In the genomic region with DNA sequence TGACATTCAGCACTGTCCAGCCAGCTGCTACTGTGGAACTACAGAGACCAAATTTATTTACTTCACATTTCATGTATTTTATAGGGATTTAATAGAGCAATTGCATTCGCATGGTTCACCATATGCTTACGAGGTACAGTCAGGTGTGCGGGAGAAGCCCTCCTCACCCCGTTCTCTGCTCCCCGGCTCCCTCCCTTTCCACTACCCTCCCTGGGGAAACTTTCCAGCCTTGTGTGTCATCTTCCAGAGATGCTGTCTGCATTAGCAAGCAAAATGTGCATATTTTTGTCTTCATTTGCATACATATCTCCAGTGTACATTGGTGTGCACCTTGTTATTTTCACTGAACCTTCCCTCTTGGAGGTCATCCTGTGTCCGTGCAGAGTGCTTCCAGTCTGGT, we compare ENCODE assay signal across 20 cellular contexts. TPM values are rescaled to one million over a fixed set of nuclear protein-coding genes. Genes with fewer than 3 reads are reported as not detected.
A peak's percentile ranks its signal among the peaks of the same experiment; 100 is the strongest.
DNase-seq lines count a peak whose midpoint lies in the region; ATAC-seq and TF ChIP-seq lines count a peak whose summit lies in the region.
"Had no signal": no experiment of that assay in that cellular context is flagged by ENCODE, and none has a peak within 500 bp of the region (broad histone marks: within the 10 kb centered on the region; RNA-seq: fewer than 3 reads in every experiment).

No MANE protein-coding gene starts in this region.

- H4K20me1 ChIP-seq in neural progenitor cell (ENCODE audit: low read depth): peaks cover 17% of the 10 kb centered on the region

- H3K9ac ChIP-seq in endodermal cell (ENCODE audit: extremely low read depth, low read length, poor library complexity, severe bottlenecking): no peak overlapping the region
- no peak overlapping the region for H3K9ac ChIP-seq in neural progenitor cell
- H3K9ac ChIP-seq in trophoblast cell (ENCODE audit: low read length): no peak overlapping the region
- H3K9ac ChIP-seq: GM23248 had no signal

- H3K9me3 Mint-ChIP-seq in endodermal cell: no peaks in the 10 kb centered on the region
- no peaks in the 10 kb centered on the region for H3K9me3 Mint-ChIP-seq in neural progenitor cell
- no peaks in the 10 kb centered on the region for H3K9me3 Mint-ChIP-seq in stimulated activated naive CD8-positive, alpha-beta T cell treated with anti-CD3 and anti-CD28 coated beads, Interleukin-15, amount 100 ng/mL, for 72 hours
- H3K9me3 Mint-ChIP-seq: CD4-positive, alpha-beta memory T cell; IgD-negative memory B cell had no signal

- H4K8ac ChIP-seq in trophoblast cell (ENCODE audit: low read depth, low read length): no peak overlapping the region

- H3K36me3 Mint-ChIP-seq in endodermal cell (ENCODE audit: low read depth) (peaks cover 81% of the 10 kb centered on the region), neural progenitor cell (peaks cover 49% of the 10 kb centered on the region)

- no peak overlapping the region for H3K23ac ChIP-seq in trophoblast cell (ENCODE audit: low read length)

- WGBS in endodermal cell (ENCODE audit: insufficient coverage in 1 of 2, insufficient read length in 1 of 2), 2 experiments: 88 to 97% methylated on average over 6 of the region's 6 CpGs
- no CpG with 5 or more reads among the region's 6 CpGs for WGBS in trophoblast cell (ENCODE audit: extremely low coverage, insufficient coverage, insufficient read length)

- H3F3A ChIP-seq in neural progenitor cell (ENCODE audit: low read depth): peaks cover 7% of the 10 kb centered on the region

- H3K4me3 Mint-ChIP-seq in endodermal cell (no peak overlapping the region), neural progenitor cell (peak overlapping the region; percentile 3)
- H3K4me3 Mint-ChIP-seq in stimulated activated naive CD8-positive, alpha-beta T cell treated with anti-CD3 and anti-CD28 coated beads, Interleukin-15, amount 100 ng/mL, for 72 hours: no peak overlapping the region
- H3K4me3 Mint-ChIP-seq: CD4-positive, alpha-beta memory T cell; IgD-negative memory B cell had no signal

- H3K36me3 ChIP-seq in H7 (replicated peaks; ENCODE audit: control insufficient read depth, insufficient read depth, low read length): peaks cover 43% of the 10 kb centered on the region
- peaks cover 83% of the 10 kb centered on the region for H3K36me3 ChIP-seq in endodermal cell (ENCODE audit: control insufficient read depth, insufficient read depth, low read length)
- H3K36me3 ChIP-seq in neural progenitor cell: peaks cover 3% of the 10 kb centered on the region
- H3K36me3 ChIP-seq in trophoblast cell (ENCODE audit: control insufficient read depth in 1 of 2, insufficient read depth in 2 of 2, low read length in 2 of 2): peaks cover 59 to 67% of the 10 kb centered on the region in 2 experiments

- H3K27me3 ChIP-seq in H7 (ENCODE audit: control insufficient read depth, insufficient read depth, low read length): no peaks in the 10 kb centered on the region
- no peaks in the 10 kb centered on the region for H3K27me3 ChIP-seq in endodermal cell (ENCODE audit: control insufficient read depth, insufficient read depth, low read length, poor library complexity, severe bottlenecking)
- no peaks in the 10 kb centered on the region for H3K27me3 ChIP-seq in neural progenitor cell
- no peaks in the 10 kb centered on the region for H3K27me3 ChIP-seq in trophoblast cell (ENCODE audit: insufficient read depth, low read length)

- H2AK5ac ChIP-seq in trophoblast cell (ENCODE audit: low read length): no peak overlapping the region

- no peak overlapping the region for H2BK5ac ChIP-seq in trophoblast cell (ENCODE audit: low read depth, low read length, poor library complexity)

- no peak overlapping the region for H3K4me2 ChIP-seq in neural progenitor cell
- no peak overlapping the region for H3K4me2 ChIP-seq in trophoblast cell (ENCODE audit: low read length)
- H3K4me2 ChIP-seq: A549 had no signal

- H3K9me3 ChIP-seq in endodermal cell (ENCODE audit: control insufficient read depth, low read length) (no peaks in the 10 kb centered on the region), neural progenitor cell (ENCODE audit: low read depth) (no peaks in the 10 kb centered on the region), trophoblast cell (ENCODE audit: insufficient read depth, low read depth, low read length) (no peaks in the 10 kb centered on the region)
- H3K9me3 ChIP-seq: A549 had no signal

- DNase-seq in H7 (peak; percentile 7), endodermal cell (no peak), neural progenitor cell (ENCODE audit: low spot score) (no peak), trophoblast cell (peak; percentile 16 to 27), GDM1 (lab: John Stamatoyannopoulos, UW) (no peak)
- no peak for DNase-seq in stimulated activated naive CD8-positive, alpha-beta T cell treated with anti-CD3 and anti-CD28 coated beads, Interleukin-15, amount 100 ng/mL, for 72 hours
- DNase-seq: AML-193; CD4-positive, alpha-beta memory T cell; DMS153; DMS79; GM23248; HCEC 1CT had no signal

- ATAC-seq in HG02623 (IDR thresholded peaks at IDR 0.05; ENCODE audit: unreplicated experiment) (no peak), GM18858 (IDR thresholded peaks at IDR 0.05; ENCODE audit: unreplicated experiment) (no peak)
- ATAC-seq in stimulated activated naive CD8-positive, alpha-beta T cell treated with anti-CD3 and anti-CD28 coated beads, Interleukin-15, amount 100 ng/mL, for 72 hours: no peak
- ATAC-seq: A549, GM12878, HepG2 had no signal

- H3K4me3 ChIP-seq in H7 (ENCODE audit: insufficient read depth, low read depth, low read length): no peak overlapping the region
- H3K4me3 ChIP-seq in endodermal cell (ENCODE audit: low read length): no peak overlapping the region
- H3K4me3 ChIP-seq in neural progenitor cell: no peak overlapping the region
- no peak overlapping the region for H3K4me3 ChIP-seq in trophoblast cell (ENCODE audit: low read depth, low read length)
- H3K4me3 ChIP-seq: A549, GM12878, GM23248 had no signal

- no peak overlapping the region for H3K14ac ChIP-seq in trophoblast cell (ENCODE audit: low read length)

- no peak overlapping the region for H2BK12ac ChIP-seq in trophoblast cell (ENCODE audit: low read length)

- peak overlapping the region; percentile 4 for H3K4ac ChIP-seq in trophoblast cell (ENCODE audit: low read depth, low read length)

- TF ChIP-seq CTCF in endodermal cell (conservative IDR thresholded peaks at IDR 0.05) (no peak), neural progenitor cell (IDR thresholded peaks at IDR 0.05) (no peak)

- H3K79me2 ChIP-seq in neural progenitor cell (ENCODE audit: low read depth): no peaks in the 10 kb centered on the region
- no peaks in the 10 kb centered on the region for H3K79me2 ChIP-seq in trophoblast cell (ENCODE audit: control insufficient read depth, insufficient read depth, low read length, poor library complexity)

- H3K27ac Mint-ChIP-seq in endodermal cell (peak overlapping the region; percentile 52), neural progenitor cell (no peak overlapping the region)
- H3K27ac Mint-ChIP-seq in stimulated activated naive CD8-positive, alpha-beta T cell treated with anti-CD3 and anti-CD28 coated beads, Interleukin-15, amount 100 ng/mL, for 72 hours: no peak overlapping the region

- H3K27me3 Mint-ChIP-seq in endodermal cell (ENCODE audit: insufficient read depth): no peaks in the 10 kb centered on the region
- peaks cover 2% of the 10 kb centered on the region for H3K27me3 Mint-ChIP-seq in neural progenitor cell (ENCODE audit: insufficient read depth, low read depth)
- no peaks in the 10 kb centered on the region for H3K27me3 Mint-ChIP-seq in stimulated activated naive CD8-positive, alpha-beta T cell treated with anti-CD3 and anti-CD28 coated beads, Interleukin-15, amount 100 ng/mL, for 72 hours
- H3K27me3 Mint-ChIP-seq: CD4-positive, alpha-beta memory T cell; IgD-negative memory B cell had no signal

- H3K4me1 Mint-ChIP-seq in endodermal cell: no peaks in the 10 kb centered on the region
- no peaks in the 10 kb centered on the region for H3K4me1 Mint-ChIP-seq in neural progenitor cell
- H3K4me1 Mint-ChIP-seq in stimulated activated naive CD8-positive, alpha-beta T cell treated with anti-CD3 and anti-CD28 coated beads, Interleukin-15, amount 100 ng/mL, for 72 hours: no peaks in the 10 kb centered on the region
- H3K4me1 Mint-ChIP-seq: CD4-positive, alpha-beta memory T cell; IgD-negative memory B cell had no signal

- no peak overlapping the region for H4K91ac ChIP-seq in trophoblast cell (ENCODE audit: low read depth, low read length)

- no peak overlapping the region for H4K12ac ChIP-seq in trophoblast cell (ENCODE audit: low read depth, low read length)

- no peak overlapping the region for H2BK120ac ChIP-seq in trophoblast cell (ENCODE audit: insufficient read depth, low read length, poor library complexity)

- no peak overlapping the region for H3K18ac ChIP-seq in trophoblast cell (ENCODE audit: low read length)

- H3K4me1 ChIP-seq in endodermal cell (ENCODE audit: control insufficient read depth, insufficient read depth, low read length) (no peaks in the 10 kb centered on the region), neural progenitor cell (no peaks in the 10 kb centered on the region), trophoblast cell (ENCODE audit: control insufficient read depth in 1 of 2, insufficient read depth in 2 of 2, low read length in 2 of 2) (no peaks in the 10 kb centered on the region)
- H3K4me1 ChIP-seq: A549 had no signal

- H2AFZ ChIP-seq in neural progenitor cell (replicated peaks): no peak overlapping the region
- no peak overlapping the region for H2AFZ ChIP-seq in trophoblast cell (ENCODE audit: insufficient read depth, low read length, poor library complexity)
- H2AFZ ChIP-seq: GM23248 had no signal

- H3K27ac ChIP-seq in endodermal cell (ENCODE audit: low read depth, low read length): no peak overlapping the region
- no peak overlapping the region for H3K27ac ChIP-seq in neural progenitor cell
- no peak overlapping the region for H3K27ac ChIP-seq in trophoblast cell (ENCODE audit: low read depth, low read length)
- H3K27ac ChIP-seq: 22Rv1, A549, C4-2B, GM23248 had no signal

- H3K79me1 ChIP-seq in trophoblast cell (ENCODE audit: low read length): no peaks in the 10 kb centered on the region

RNA-seq across cellular contexts. Expression of a gene that starts 47.3 kb away (rescaled TPM):
- total RNA-seq in H7 (2014; rRNA removed; shearing (Covaris generic)): 173 and 208 TPM in 2 replicates
- total RNA-seq in endodermal cell (100 to 1,000 TPM; 290 to 292 TPM), neural progenitor cell (ENCODE audit: low replicate concordance) (169 and 257 TPM in 2 replicates)
- polyA plus RNA-seq in endodermal cell (2013, experiment 1 of 2): 278 TPM
- polyA plus RNA-seq in endodermal cell (2013, experiment 2 of 2): 266 TPM
- 117 and 121 TPM in 2 replicates for polyA plus RNA-seq in trophoblast cell (2013)

Comparison
In these comparisons a context has a peak if more than half of its experiments do, and no peak if none do; other contexts are left out.
1. DNase-seq: peak in H7 (single experiment) and trophoblast cell (2 of 2); none in endodermal cell (single experiment), neural progenitor cell (single experiment), GDM1 (single experiment) and stimulated activated naive CD8-positive, alpha-beta T cell treated with anti-CD3 and anti-CD28 coated beads, Interleukin-15, amount 100 ng/mL, for 72 hours (0 of 2).